ENCODE assay signal across 25 cellular contexts in genomic region chr4:704198-704891, GRCh38. TPM values are rescaled to one million over a fixed set of nuclear protein-coding genes. Genes with fewer than 3 reads are reported as not detected.
A peak's percentile ranks its signal among the peaks of the same experiment; 100 is the strongest.
DNase-seq lines count a peak whose midpoint lies in the region; ATAC-seq and TF ChIP-seq lines count a peak whose summit lies in the region.
"Had no signal": no experiment of that assay in that cellular context is flagged by ENCODE, and none has a peak within 500 bp of the region (broad histone marks: within the 10 kb centered on the region; RNA-seq: fewer than 3 reads in every experiment).

No MANE protein-coding gene starts in this region.

- TF ChIP-seq CTCF in sigmoid colon (IDR thresholded peaks at IDR 0.05) (no peak), smooth muscle cell (IDR thresholded peaks at IDR 0.05; ENCODE audit: borderline replicate concordance, insufficient read depth, poor library complexity, severe bottlenecking) (no peak)

- H3K4me3 ChIP-seq in mesenchymal stem cell (ENCODE audit: insufficient read depth in 1 of 2, low read depth in 1 of 2, low read length in 2 of 2) (no peak overlapping the region), sigmoid colon (no peak overlapping the region), smooth muscle cell (no peak overlapping the region)

- TF ChIP-seq POLR2A in sigmoid colon (IDR thresholded peaks at IDR 0.05), result no peak

- no peak overlapping the region for H3K14ac ChIP-seq in mesenchymal stem cell (ENCODE audit: low read length in 2 of 2)

- peaks cover 13% of the 10 kb centered on the region for H3K4me1 Mint-ChIP-seq in activated T-cell treated with anti-CD3 and anti-CD28 coated beads, Interleukin-2, amount 50 U/mL, for 4 hours (ENCODE audit: low read depth)
- peaks cover 24% of the 10 kb centered on the region for H3K4me1 Mint-ChIP-seq in activated T-helper 1 cell treated with anti-CD3 and anti-CD28 coated beads, Interleukin-12 subunit alpha, Interleukin-12 subunit beta, Interleukin-2, Interleukin-4 antibody, amounts not matched to agents 30 ng/mL and 10 ng/mL and 1 ng/mL, durations not matched to agents 14 hours and 24 hours and 36 hours (ENCODE audit: low read depth)

- no peak overlapping the region for H3K23ac ChIP-seq in mesenchymal stem cell (ENCODE audit: low read length in 2 of 2)

- H3K9me3 ChIP-seq in mesenchymal stem cell (ENCODE audit: control insufficient read depth, low read length) (no peaks in the 10 kb centered on the region), sigmoid colon (no peaks in the 10 kb centered on the region), smooth muscle cell (replicated peaks; ENCODE audit: low read depth) (no peaks in the 10 kb centered on the region)
- H3K9me3 ChIP-seq: A549, esophagus muscularis mucosa, gastroesophageal sphincter, right atrium auricular region, SJCRH30 had no signal

- H3K27ac Mint-ChIP-seq in activated T-helper 1 cell treated with anti-CD3 and anti-CD28 coated beads, Interleukin-12 subunit alpha, Interleukin-12 subunit beta, Interleukin-2, Interleukin-4 antibody, amounts not matched to agents 30 ng/mL and 10 ng/mL and 1 ng/mL, durations not matched to agents 14 hours and 24 hours and 36 hours, result peak overlapping the region; percentile 18
- H3K27ac Mint-ChIP-seq: stimulated activated naive CD8-positive, alpha-beta T cell treated with anti-CD3 and anti-CD28 coated beads, Interleukin-15, Interleukin-2, amounts not matched to agents 100 ng/mL and 50 ng/mL, for 24 hours had no signal

- H2BK15ac ChIP-seq in mesenchymal stem cell (ENCODE audit: low read depth, poor library complexity, severe bottlenecking), result peak overlapping the region; percentile 4

- H3K4me2 ChIP-seq in mesenchymal stem cell (ENCODE audit: low read length, poor library complexity, severe bottlenecking) (no peak overlapping the region), smooth muscle cell (no peak overlapping the region)

- no peak for TF ChIP-seq EP300 in sigmoid colon (IDR thresholded peaks at IDR 0.05)

- intact Hi-C loops in activated T-helper 1 cell treated with anti-CD3 and anti-CD28 coated beads, Interleukin-12 subunit alpha, Interleukin-12 subunit beta, Interleukin-2, Interleukin-4 antibody, amounts not matched to agents 30 ng/mL and 10 ng/mL and 1 ng/mL, durations not matched to agents 14 hours and 24 hours and 36 hours (cut with micrococcal nuclease), result loop anchor here (2.0 kb wide), 1 partner anchor 876 kb away; no protein-coding TSS in a partner anchor
- intact Hi-C loops in sigmoid colon (cut with DNase I), result loop anchor here (2.0 kb wide), 1 partner anchor 30 kb away; the partner anchor contains the start of genes ATP5ME and MYL5

- H2AK5ac ChIP-seq in mesenchymal stem cell (ENCODE audit: low read length, severe bottlenecking), result no peak overlapping the region

- no peaks in the 10 kb centered on the region for H3F3A ChIP-seq in smooth muscle cell (ENCODE audit: low read depth)

- peak overlapping the region; percentile 70 for H4K8ac ChIP-seq in mesenchymal stem cell (ENCODE audit: low read length)

- peaks cover 38% of the 10 kb centered on the region for H3K79me2 ChIP-seq in smooth muscle cell (ENCODE audit: low read depth)

- no peak overlapping the region for H2BK120ac ChIP-seq in mesenchymal stem cell (ENCODE audit: low read depth, low read length)

- no peaks in the 10 kb centered on the region for H3K9me3 Mint-ChIP-seq in activated T-cell treated with anti-CD3 and anti-CD28 coated beads, Interleukin-2, amount 50 U/mL, for 4 hours
- H3K9me3 Mint-ChIP-seq in activated T-helper 1 cell treated with anti-CD3 and anti-CD28 coated beads, Interleukin-12 subunit alpha, Interleukin-12 subunit beta, Interleukin-2, Interleukin-4 antibody, amounts not matched to agents 30 ng/mL and 10 ng/mL and 1 ng/mL, durations not matched to agents 14 hours and 24 hours and 36 hours, result no peaks in the 10 kb centered on the region
- H3K9me3 Mint-ChIP-seq: stimulated activated naive CD8-positive, alpha-beta T cell treated with anti-CD3 and anti-CD28 coated beads, Interleukin-15, Interleukin-2, amounts not matched to agents 100 ng/mL and 50 ng/mL, for 24 hours had no signal

- H3K4ac ChIP-seq in mesenchymal stem cell (ENCODE audit: low read depth in 1 of 2, low read length in 2 of 2), result no peak overlapping the region

- DNase-seq in activated T-cell treated with anti-CD3 and anti-CD28 coated beads, Interleukin-2, amount 50 U/mL, for 4 hours, result no peak
- no peak for DNase-seq in activated T-cell treated with anti-CD3 and anti-CD28 coated beads, Interleukin-2, amount 50 U/mL, for 1 hour
- DNase-seq in activated T-helper 1 cell treated with anti-CD3 and anti-CD28 coated beads, Interleukin-12 subunit alpha, Interleukin-12 subunit beta, Interleukin-2, Interleukin-4 antibody, amounts not matched to agents 30 ng/mL and 10 ng/mL and 1 ng/mL, durations not matched to agents 14 hours and 24 hours and 36 hours (ENCODE audit: low spot score), result no peak
- DNase-seq in mesenchymal stem cell (no peak), sigmoid colon (peak; percentile 69), smooth muscle cell (lab: John Stamatoyannopoulos, UW; ENCODE audit: unreplicated experiment) (no peak)
- DNase-seq: activated effector memory CD4-positive, alpha-beta T cell treated with anti-CD3 and anti-CD28 coated beads, Interleukin-2, amount 50 U/mL, for 16 hours; amniotic stem cell; caudate nucleus; effector CD4-positive, alpha-beta T cell; HCEC 1CT; IMR-90; NCI-H187; NCI-H226; NCI-H82; SJCRH30; T-helper 9 cell had no signal

- H2BK5ac ChIP-seq in mesenchymal stem cell (ENCODE audit: low read depth, low read length, poor library complexity, severe bottlenecking), result no peak overlapping the region

- peak overlapping the region; percentile 35 for H3K4me3 Mint-ChIP-seq in activated T-cell treated with anti-CD3 and anti-CD28 coated beads, Interleukin-2, amount 50 U/mL, for 4 hours
- peak overlapping the region; percentile 83 for H3K4me3 Mint-ChIP-seq in activated T-helper 1 cell treated with anti-CD3 and anti-CD28 coated beads, Interleukin-12 subunit alpha, Interleukin-12 subunit beta, Interleukin-2, Interleukin-4 antibody, amounts not matched to agents 30 ng/mL and 10 ng/mL and 1 ng/mL, durations not matched to agents 14 hours and 24 hours and 36 hours

- H2BK12ac ChIP-seq in mesenchymal stem cell (ENCODE audit: low read length in 2 of 2), result no peak overlapping the region

- peaks cover 3% of the 10 kb centered on the region for H3K79me1 ChIP-seq in mesenchymal stem cell (replicated peaks; ENCODE audit: low read length, poor library complexity, severe bottlenecking)

- H3K36me3 Mint-ChIP-seq in activated T-cell treated with anti-CD3 and anti-CD28 coated beads, Interleukin-2, amount 50 U/mL, for 4 hours (ENCODE audit: insufficient read depth), result no peaks in the 10 kb centered on the region
- peaks cover 5% of the 10 kb centered on the region for H3K36me3 Mint-ChIP-seq in activated T-helper 1 cell treated with anti-CD3 and anti-CD28 coated beads, Interleukin-12 subunit alpha, Interleukin-12 subunit beta, Interleukin-2, Interleukin-4 antibody, amounts not matched to agents 30 ng/mL and 10 ng/mL and 1 ng/mL, durations not matched to agents 14 hours and 24 hours and 36 hours (ENCODE audit: low read depth)

- H3K9ac ChIP-seq in mesenchymal stem cell (ENCODE audit: low read length) (no peak overlapping the region), smooth muscle cell (ENCODE audit: low read depth) (no peak overlapping the region)

- peak overlapping the region; percentile 72 for H4K91ac ChIP-seq in mesenchymal stem cell (ENCODE audit: low read length)

- peaks cover 0 to 15% of the 10 kb centered on the region in 2 experiments for H3K27me3 ChIP-seq in mesenchymal stem cell (ENCODE audit: control insufficient read depth in 1 of 2, insufficient read depth in 1 of 2, low read length in 2 of 2)
- H3K27me3 ChIP-seq in sigmoid colon, result no peaks in the 10 kb centered on the region
- H3K27me3 ChIP-seq in smooth muscle cell (ENCODE audit: low read depth), result no peaks in the 10 kb centered on the region
- H3K27me3 ChIP-seq: BLaER1 treated with 17β-estradiol and CSF1 and Interleukin-3, amounts not matched to agents 10 nM and 100 nM; esophagus muscularis mucosa; gastroesophageal sphincter; right atrium auricular region; SJCRH30 had no signal

- H3K36me3 ChIP-seq in mesenchymal stem cell (ENCODE audit: control insufficient read depth in 1 of 2, insufficient read depth in 2 of 2, low read depth in 1 of 2, low read length in 2 of 2) (peaks cover 0 to 7% of the 10 kb centered on the region in 2 experiments), sigmoid colon (no peaks in the 10 kb centered on the region), smooth muscle cell (ENCODE audit: low read depth) (no peaks in the 10 kb centered on the region)
- H3K36me3 ChIP-seq: esophagus muscularis mucosa, gastroesophageal sphincter, right atrium auricular region had no signal

- no peak overlapping the region for H3K18ac ChIP-seq in mesenchymal stem cell (ENCODE audit: low read depth in 1 of 2, low read length in 2 of 2)

- WGBS in mesenchymal stem cell, result 94% methylated on average over 46 of the region's 46 CpGs
- WGBS in sigmoid colon, 2 donors, result 93 to 95% methylated on average over 46 of the region's 46 CpGs
- WGBS in smooth muscle cell (ENCODE audit: low lambda C conversion rate), result 92% methylated on average over 34 of the region's 46 CpGs

- no peak for ATAC-seq in activated T-cell treated with anti-CD3 and anti-CD28 coated beads, Interleukin-2, amount 50 U/mL, for 4 hours
- ATAC-seq in HG02970 (IDR thresholded peaks at IDR 0.05; ENCODE audit: low FRiP score, unreplicated experiment), result no peak
- no peak for ATAC-seq in GM18868 (IDR thresholded peaks at IDR 0.05; ENCODE audit: unreplicated experiment)

- peaks cover 29% of the 10 kb centered on the region for H3K4me1 ChIP-seq in mesenchymal stem cell (ENCODE audit: control insufficient read depth, insufficient read depth, low read depth, low read length)
- H3K4me1 ChIP-seq in sigmoid colon, result peaks cover 0 to 33% (median 29%) of the 10 kb centered on the region in 4 donors
- peaks cover 20% of the 10 kb centered on the region for H3K4me1 ChIP-seq in smooth muscle cell (ENCODE audit: low read depth)
- H3K4me1 ChIP-seq: SJCRH30 had no signal

- H4K20me1 ChIP-seq in smooth muscle cell (ENCODE audit: low read depth), result peaks cover 26% of the 10 kb centered on the region

- no peaks in the 10 kb centered on the region for H3K27me3 Mint-ChIP-seq in activated T-cell treated with anti-CD3 and anti-CD28 coated beads, Interleukin-2, amount 50 U/mL, for 4 hours (ENCODE audit: low read depth)
- H3K27me3 Mint-ChIP-seq in activated T-helper 1 cell treated with anti-CD3 and anti-CD28 coated beads, Interleukin-12 subunit alpha, Interleukin-12 subunit beta, Interleukin-2, Interleukin-4 antibody, amounts not matched to agents 30 ng/mL and 10 ng/mL and 1 ng/mL, durations not matched to agents 14 hours and 24 hours and 36 hours (ENCODE audit: insufficient read depth), result peaks cover 2% of the 10 kb centered on the region
- H3K27me3 Mint-ChIP-seq: stimulated activated naive CD8-positive, alpha-beta T cell treated with anti-CD3 and anti-CD28 coated beads, Interleukin-15, Interleukin-2, amounts not matched to agents 100 ng/mL and 50 ng/mL, for 24 hours had no signal

- H3K27ac ChIP-seq in mesenchymal stem cell (ENCODE audit: low read length, poor library complexity, severe bottlenecking) (no peak overlapping the region), sigmoid colon (no peak overlapping the region), smooth muscle cell (ENCODE audit: low read depth) (no peak overlapping the region)
- H3K27ac ChIP-seq: SJCRH30 had no signal

- no peak overlapping the region for H2AFZ ChIP-seq in mesenchymal stem cell (ENCODE audit: low read depth, low read length)
- no peak overlapping the region for H2AFZ ChIP-seq in smooth muscle cell (ENCODE audit: low read depth)

RNA-seq across cellular contexts. Expression of gene PCGF3, which starts 1.3 kb away (rescaled TPM):
- total RNA-seq in activated T-cell treated with anti-CD3 and anti-CD28 coated beads, Interleukin-2, amount 50 U/mL, for 4 hours, result 10 to 100 TPM; 20.7 to 27.8 (median 23.0) TPM
- total RNA-seq in activated T-helper 1 cell treated with anti-CD3 and anti-CD28 coated beads, Interleukin-12 subunit alpha, Interleukin-12 subunit beta, Interleukin-2, Interleukin-4 antibody, amounts not matched to agents 30 ng/mL and 10 ng/mL and 1 ng/mL, durations not matched to agents 14 hours and 24 hours and 36 hours, result 30.4 and 31.0 TPM in 2 replicates
- 33.6 TPM for polyA plus RNA-seq in mesenchymal stem cell (2013, experiment 1 of 2)
- 32.1 TPM for polyA plus RNA-seq in mesenchymal stem cell (2013, experiment 2 of 2)
- total RNA-seq in sigmoid colon, result 10 to 100 TPM; 26.4 to 60.1 (median 40.2) TPM
- 10 to 100 TPM; 15.6 to 52.9 (median 24.5) TPM for polyA plus RNA-seq in sigmoid colon
- total RNA-seq in smooth muscle cell, result 45.4 and 57.5 TPM in 2 replicates
- polyA plus RNA-seq in smooth muscle cell, result 29.6 and 30.9 TPM in 2 replicates

RNA-seq across cellular contexts. Expression of gene SLC49A3, which starts 15.4 kb away (rescaled TPM):
- total RNA-seq in activated T-cell treated with anti-CD3 and anti-CD28 coated beads, Interleukin-2, amount 50 U/mL, for 4 hours, result under 1 TPM; 0.48 to 0.79 (median 0.53) TPM
- 0.81 and 0.88 TPM in 2 replicates for total RNA-seq in activated T-helper 1 cell treated with anti-CD3 and anti-CD28 coated beads, Interleukin-12 subunit alpha, Interleukin-12 subunit beta, Interleukin-2, Interleukin-4 antibody, amounts not matched to agents 30 ng/mL and 10 ng/mL and 1 ng/mL, durations not matched to agents 14 hours and 24 hours and 36 hours
- 1.4 TPM for polyA plus RNA-seq in mesenchymal stem cell (2013, experiment 1 of 2)
- polyA plus RNA-seq in mesenchymal stem cell (2013, experiment 2 of 2), result 1.3 TPM
- 1 to 10 TPM; 3.9 to 5.0 (median 4.5) TPM for total RNA-seq in sigmoid colon
- polyA plus RNA-seq in sigmoid colon, result 1 to 10 TPM; 2.4 to 6.4 (median 4.6) TPM
- 15.6 and 26.4 TPM in 2 replicates for total RNA-seq in smooth muscle cell
- polyA plus RNA-seq in smooth muscle cell, result 40.2 and 40.3 TPM in 2 replicates
- total RNA-seq: SJCRH30 had no signal

RNA-seq across cellular contexts. Expression of gene MYL5, which starts 30.0 kb away (rescaled TPM):
- total RNA-seq in activated T-cell treated with anti-CD3 and anti-CD28 coated beads, Interleukin-2, amount 50 U/mL, for 4 hours, result 10 to 100 TPM; 13.7 to 16.0 (median 15.1) TPM
- 29.7 and 35.0 TPM in 2 replicates for total RNA-seq in activated T-helper 1 cell treated with anti-CD3 and anti-CD28 coated beads, Interleukin-12 subunit alpha, Interleukin-12 subunit beta, Interleukin-2, Interleukin-4 antibody, amounts not matched to agents 30 ng/mL and 10 ng/mL and 1 ng/mL, durations not matched to agents 14 hours and 24 hours and 36 hours
- polyA plus RNA-seq in mesenchymal stem cell (2013, experiment 1 of 2), result 15.0 TPM
- polyA plus RNA-seq in mesenchymal stem cell (2013, experiment 2 of 2), result 13.1 TPM
- total RNA-seq in sigmoid colon, result 10 to 100 TPM in 2 of 4 donors, 1 to 10 TPM in 2; 5.7 to 11.7 (median 9.8) TPM
- polyA plus RNA-seq in sigmoid colon, result 10 to 100 TPM; 19.2 to 29.7 (median 28.7) TPM
- 6.8 and 22.1 TPM in 2 replicates for total RNA-seq in smooth muscle cell
- 6.7 and 12.5 TPM in 2 replicates for polyA plus RNA-seq in smooth muscle cell

RNA-seq across cellular contexts. Expression of gene ATP5ME, which starts 30.3 kb away (rescaled TPM):
- 100 to 1,000 TPM; 227 to 249 (median 244) TPM for total RNA-seq in activated T-cell treated with anti-CD3 and anti-CD28 coated beads, Interleukin-2, amount 50 U/mL, for 4 hours
- 217 and 224 TPM in 2 replicates for total RNA-seq in activated T-helper 1 cell treated with anti-CD3 and anti-CD28 coated beads, Interleukin-12 subunit alpha, Interleukin-12 subunit beta, Interleukin-2, Interleukin-4 antibody, amounts not matched to agents 30 ng/mL and 10 ng/mL and 1 ng/mL, durations not matched to agents 14 hours and 24 hours and 36 hours
- polyA plus RNA-seq in mesenchymal stem cell (2013, experiment 1 of 2), result 1,109 TPM
- polyA plus RNA-seq in mesenchymal stem cell (2013, experiment 2 of 2), result 1,079 TPM
- total RNA-seq in sigmoid colon (100 to 1,000 TPM; 104 to 244 (median 194) TPM), smooth muscle cell (95.4 and 152 TPM in 2 replicates)
- polyA plus RNA-seq in sigmoid colon (1,000 to 10,000 TPM in 2 of 3 donors, 100 to 1,000 TPM in 1; 610 to 1,302 (median 1,156) TPM), smooth muscle cell (699 and 733 TPM in 2 replicates)
